8 cellular contexts compared by ENCODE assay signal in genomic region chr22:50189849-50190181, GRCh38. TPM values are rescaled to one million over a fixed set of nuclear protein-coding genes. Genes with fewer than 3 reads are reported as not detected.
DNase-seq lines count a peak whose midpoint lies in the region; ATAC-seq and TF ChIP-seq lines count a peak whose summit lies in the region.

No MANE protein-coding gene starts in this region.

- H3K27ac Mint-ChIP-seq in activated CD4-positive, alpha-beta T cell treated with anti-CD3 and anti-CD28 coated beads, Interleukin-2, amount 10 ng/mL, durations not matched to agents 7 days and 5 days: peak overlapping the region; percentile 97
- peak overlapping the region; percentile 99 for H3K27ac Mint-ChIP-seq in activated CD8-positive, alpha-beta T cell treated with anti-CD3 and anti-CD28 coated beads for 36 hours
- H3K27ac Mint-ChIP-seq in immature natural killer cell: peak overlapping the region; percentile 99 to 100 (median 100)

- H3K4me1 Mint-ChIP-seq in activated CD4-positive, alpha-beta T cell treated with anti-CD3 and anti-CD28 coated beads, Interleukin-2, amount 10 ng/mL, durations not matched to agents 7 days and 5 days: peaks cover 49% of the 10 kb centered on the region
- H3K4me1 Mint-ChIP-seq in activated CD8-positive, alpha-beta T cell treated with anti-CD3 and anti-CD28 coated beads for 36 hours (ENCODE audit: low read depth): peaks cover 46% of the 10 kb centered on the region
- H3K4me1 Mint-ChIP-seq in immature natural killer cell: peaks cover 48 to 58% of the 10 kb centered on the region in 2 donors

- peak overlapping the region; percentile 39 to 51 for H3K4me3 ChIP-seq in tibial artery

- peak; percentile 3 for ATAC-seq in activated CD8-positive, alpha-beta T cell treated with anti-CD3 and anti-CD28 coated beads for 36 hours
- ATAC-seq in HG03045 (IDR thresholded peaks at IDR 0.05; ENCODE audit: unreplicated experiment): no peak

- peak overlapping the region; percentile 81 for H3K4me3 Mint-ChIP-seq in activated CD4-positive, alpha-beta T cell treated with anti-CD3 and anti-CD28 coated beads, Interleukin-2, amount 10 ng/mL, durations not matched to agents 7 days and 5 days
- H3K4me3 Mint-ChIP-seq in activated CD8-positive, alpha-beta T cell treated with anti-CD3 and anti-CD28 coated beads for 36 hours: peak overlapping the region; percentile 89
- peak overlapping the region; percentile 81 to 91 (median 89) for H3K4me3 Mint-ChIP-seq in immature natural killer cell

- peaks cover 7 to 21% (median 15%) of the 10 kb centered on the region in 3 donors for H3K36me3 ChIP-seq in tibial artery

- H3K27ac ChIP-seq in tibial artery: peak overlapping the region; percentile 62 to 68

- intact Hi-C loops in activated CD8-positive, alpha-beta T cell treated with anti-CD3 and anti-CD28 coated beads for 36 hours (cut with micrococcal nuclease): no loop called here
- intact Hi-C loops in tibial artery (cut with DNase I; ENCODE audit: low total_unique reads) (no loop called here), head of caudate nucleus (cut with DNase I) (loop anchor here (10.0 kb wide), 1 partner anchor 225 kb away; the partner anchor contains the start of gene PIM3)

- H3K36me3 Mint-ChIP-seq in activated CD4-positive, alpha-beta T cell treated with anti-CD3 and anti-CD28 coated beads, Interleukin-2, amount 10 ng/mL, durations not matched to agents 7 days and 5 days (ENCODE audit: low read depth): peaks cover 25% of the 10 kb centered on the region
- peaks cover 25% of the 10 kb centered on the region for H3K36me3 Mint-ChIP-seq in activated CD8-positive, alpha-beta T cell treated with anti-CD3 and anti-CD28 coated beads for 36 hours (ENCODE audit: low read depth)
- H3K36me3 Mint-ChIP-seq in immature natural killer cell: no peaks in the 10 kb centered on the region

- H3K9me3 ChIP-seq in tibial artery: no peaks in the 10 kb centered on the region

- peaks cover 0 to 53% (median 40%) of the 10 kb centered on the region in 4 donors for H3K4me1 ChIP-seq in tibial artery

- H3K9me3 Mint-ChIP-seq in activated CD4-positive, alpha-beta T cell treated with anti-CD3 and anti-CD28 coated beads, Interleukin-2, amount 10 ng/mL, durations not matched to agents 7 days and 5 days: no peaks in the 10 kb centered on the region
- H3K9me3 Mint-ChIP-seq in activated CD8-positive, alpha-beta T cell treated with anti-CD3 and anti-CD28 coated beads for 36 hours: no peaks in the 10 kb centered on the region
- H3K9me3 Mint-ChIP-seq in immature natural killer cell: no peaks in the 10 kb centered on the region

- no peak for TF ChIP-seq CTCF in activated CD8-positive, alpha-beta T cell treated with anti-CD3 and anti-CD28 coated beads for 36 hours (IDR thresholded peaks at IDR 0.05)
- TF ChIP-seq CTCF in tibial artery (IDR thresholded peaks at IDR 0.05): no peak

- POLR2A ChIA-PET in activated CD4-positive, alpha-beta T cell treated with anti-CD3 and anti-CD28 coated beads, Interleukin-2, amount 10 ng/mL, durations not matched to agents 7 days and 5 days (lab: Charles Lee): no interaction called here
- POLR2A ChIA-PET in activated CD8-positive, alpha-beta T cell treated with anti-CD3 and anti-CD28 coated beads for 36 hours (lab: Charles Lee): interaction anchor here (1.1 to 2.7 kb wide), 9 partner anchors 8 to 336 kb away, joined by 3 to 11 read pairs (median 8); partner anchors contain the start of genes HDAC10, SCO2 and TUBGCP6

- CTCF ChIA-PET in activated CD4-positive, alpha-beta T cell treated with anti-CD3 and anti-CD28 coated beads, Interleukin-2, amount 10 ng/mL, durations not matched to agents 7 days and 5 days (lab: Charles Lee): interaction anchor here (0.8 to 2.4 kb wide), 8 partner anchors 8 to 336 kb away, joined by 3 to 10 read pairs (median 4); partner anchors contain the start of genes PANX2 and SCO2
- CTCF ChIA-PET in activated CD8-positive, alpha-beta T cell treated with anti-CD3 and anti-CD28 coated beads for 36 hours (lab: Charles Lee): interaction anchor here (1.2 kb wide), 2 partner anchors 19 to 159 kb away, joined by 3 read pairs; no protein-coding TSS in a partner anchor

- H3K27me3 ChIP-seq in tibial artery: no peaks in the 10 kb centered on the region

- no peaks in the 10 kb centered on the region for H3K27me3 Mint-ChIP-seq in activated CD4-positive, alpha-beta T cell treated with anti-CD3 and anti-CD28 coated beads, Interleukin-2, amount 10 ng/mL, durations not matched to agents 7 days and 5 days
- peaks cover 1% of the 10 kb centered on the region for H3K27me3 Mint-ChIP-seq in activated CD8-positive, alpha-beta T cell treated with anti-CD3 and anti-CD28 coated beads for 36 hours
- peaks cover 26 to 33% (median 32%) of the 10 kb centered on the region in 3 donors for H3K27me3 Mint-ChIP-seq in immature natural killer cell (ENCODE audit: low read depth in 3 of 3)

- no peak for DNase-seq in activated CD4-positive, alpha-beta T cell treated with anti-CD3 and anti-CD28 coated beads, Interleukin-2, amount 10 ng/mL, durations not matched to agents 7 days and 5 days
- DNase-seq in activated CD4-positive, alpha-beta T cell treated with anti-CD3 and anti-CD28 coated beads, Interleukin-2, amount 50 U/mL, for 4 hours: no peak
- no peak for DNase-seq in activated CD8-positive, alpha-beta T cell treated with anti-CD3 and anti-CD28 coated beads for 36 hours
- DNase-seq in immature natural killer cell: no peak
- no peak for DNase-seq in tibial artery
- no peak for DNase-seq in head of caudate nucleus
- no peak for DNase-seq in NOMO-1 treated with DMSO at 0.1 percent for 48 hours (lab: John Stamatoyannopoulos, UW; ENCODE audit: unreplicated experiment)

RNA-seq across cellular contexts. Expression of gene TRABD, which starts 4.1 kb away (rescaled TPM):
- 100 to 1,000 TPM; 112 to 138 TPM for total RNA-seq in activated CD4-positive, alpha-beta T cell treated with anti-CD3 and anti-CD28 coated beads, Interleukin-2, amount 10 ng/mL, durations not matched to agents 7 days and 5 days
- 100 to 1,000 TPM; 110 to 114 TPM for total RNA-seq in activated CD8-positive, alpha-beta T cell treated with anti-CD3 and anti-CD28 coated beads for 36 hours
- 10 to 100 TPM; 33.2 to 63.5 (median 35.3) TPM for polyA plus RNA-seq in immature natural killer cell

RNA-seq across cellular contexts. Expression of gene SELENOO, which starts 11.0 kb away (rescaled TPM):
- 10 to 100 TPM; 17.4 to 25.5 TPM for total RNA-seq in activated CD4-positive, alpha-beta T cell treated with anti-CD3 and anti-CD28 coated beads, Interleukin-2, amount 10 ng/mL, durations not matched to agents 7 days and 5 days
- 10 to 100 TPM; 24.0 to 25.5 TPM for total RNA-seq in activated CD8-positive, alpha-beta T cell treated with anti-CD3 and anti-CD28 coated beads for 36 hours
- 1 to 10 TPM; 2.6 to 5.7 (median 3.6) TPM for polyA plus RNA-seq in immature natural killer cell

RNA-seq across cellular contexts. Expression of gene PANX2, which starts 19.3 kb away (rescaled TPM):
- total RNA-seq in activated CD4-positive, alpha-beta T cell treated with anti-CD3 and anti-CD28 coated beads, Interleukin-2, amount 10 ng/mL, durations not matched to agents 7 days and 5 days: under 1 TPM; 0.10 TPM
- total RNA-seq in activated CD8-positive, alpha-beta T cell treated with anti-CD3 and anti-CD28 coated beads for 36 hours: 1 to 10 TPM; 3.3 to 3.9 TPM
- under 1 TPM in 1 of 3 donors, not detected in 2; 0.07 TPM for polyA plus RNA-seq in immature natural killer cell

RNA-seq across cellular contexts. Expression of gene TUBGCP6, which starts 55.0 kb away (rescaled TPM):
- total RNA-seq in activated CD4-positive, alpha-beta T cell treated with anti-CD3 and anti-CD28 coated beads, Interleukin-2, amount 10 ng/mL, durations not matched to agents 7 days and 5 days: 10 to 100 TPM; 62.9 to 71.4 TPM
- total RNA-seq in activated CD8-positive, alpha-beta T cell treated with anti-CD3 and anti-CD28 coated beads for 36 hours: 10 to 100 TPM; 44.8 to 47.2 TPM
- 10 to 100 TPM in 2 of 3 donors, 1 to 10 TPM in 1; 5.2 to 18.0 (median 12.4) TPM for polyA plus RNA-seq in immature natural killer cell
